In genomic region chr19:17538684-17539287, GRCh38 we compare ENCODE assay signal across 1 cellular context.
TF ChIP-seq lines count a peak whose summit lies in the region.

No MANE protein-coding gene starts in this region.

TF ChIP-seq in SK-N-SH treated with all-trans-retinoic acid at 6 μM for 48 hours, 23 proteins besides CTCF, POLR2A, EP300 and RAD21 (continued from another document):
- TF ChIP-seq, protein P1, sequence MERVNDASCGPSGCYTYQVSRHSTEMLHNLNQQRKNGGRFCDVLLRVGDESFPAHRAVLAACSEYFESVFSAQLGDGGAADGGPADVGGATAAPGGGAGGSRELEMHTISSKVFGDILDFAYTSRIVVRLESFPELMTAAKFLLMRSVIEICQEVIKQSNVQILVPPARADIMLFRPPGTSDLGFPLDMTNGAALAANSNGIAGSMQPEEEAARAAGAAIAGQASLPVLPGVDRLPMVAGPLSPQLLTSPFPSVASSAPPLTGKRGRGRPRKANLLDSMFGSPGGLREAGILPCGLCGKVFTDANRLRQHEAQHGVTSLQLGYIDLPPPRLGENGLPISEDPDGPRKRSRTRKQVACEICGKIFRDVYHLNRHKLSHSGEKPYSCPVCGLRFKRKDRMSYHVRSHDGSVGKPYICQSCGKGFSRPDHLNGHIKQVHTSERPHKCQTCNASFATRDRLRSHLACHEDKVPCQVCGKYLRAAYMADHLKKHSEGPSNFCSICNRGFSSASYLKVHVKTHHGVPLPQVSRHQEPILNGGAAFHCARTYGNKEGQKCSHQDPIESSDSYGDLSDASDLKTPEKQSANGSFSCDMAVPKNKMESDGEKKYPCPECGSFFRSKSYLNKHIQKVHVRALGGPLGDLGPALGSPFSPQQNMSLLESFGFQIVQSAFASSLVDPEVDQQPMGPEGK (CRISPR knock-in tag; IDR thresholded peaks at IDR 0.05; ENCODE audit: borderline replicate concordance), result no peak
- TF ChIP-seq CSDC2 (CRISPR knock-in tag; IDR thresholded peaks at IDR 0.05), result no peak
- no peak for TF ChIP-seq ARNTL (CRISPR knock-in tag; IDR thresholded peaks at IDR 0.05; ENCODE audit: borderline replicate concordance, low read depth)
- no peak for TF ChIP-seq BACH2 (CRISPR knock-in tag; IDR thresholded peaks at IDR 0.05; ENCODE audit: borderline replicate concordance)
